13 cellular contexts compared by ENCODE assay signal in the genomic region with DNA sequence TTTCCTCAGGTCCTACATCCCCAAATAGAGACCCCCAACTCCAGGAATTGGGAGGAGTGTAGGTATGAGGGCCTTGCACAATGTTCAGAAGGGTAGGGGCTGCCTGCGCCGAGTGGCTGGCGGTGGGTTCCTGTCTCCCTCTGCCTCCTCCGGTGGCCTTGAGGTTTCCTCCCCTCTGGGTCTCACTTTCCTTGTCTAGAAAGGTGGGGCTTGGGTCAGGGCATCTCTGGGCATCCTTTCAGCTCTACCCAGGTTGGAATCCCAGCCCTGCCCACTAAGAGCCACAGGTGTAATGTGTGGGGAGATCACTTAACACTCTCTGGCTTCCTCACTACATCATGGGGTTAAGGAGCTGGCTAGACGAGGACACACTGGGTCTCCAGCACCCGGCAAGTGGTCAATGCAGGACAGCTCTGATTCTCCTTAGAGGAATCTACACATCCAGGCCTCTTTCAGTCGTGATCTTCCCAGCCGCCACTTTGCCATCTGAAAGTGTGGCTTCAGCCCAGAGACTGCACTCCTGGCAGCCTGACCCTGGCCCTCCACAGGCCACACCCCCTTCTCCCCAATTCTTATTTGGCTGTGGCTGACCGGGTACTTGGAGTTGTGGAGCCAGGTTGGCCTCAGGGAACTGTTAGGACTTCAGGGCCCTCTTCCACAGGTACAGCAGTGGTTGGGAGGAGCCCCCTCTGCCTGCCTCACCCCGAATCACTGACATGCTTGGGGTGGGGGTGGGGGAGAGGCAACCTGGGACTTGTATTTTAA. TPM values are rescaled to one million over a fixed set of nuclear protein-coding genes. Genes with fewer than 3 reads are reported as not detected.
A peak's percentile ranks its signal among the peaks of the same experiment; 100 is the strongest.
DNase-seq lines count a peak whose midpoint lies in the region; ATAC-seq and TF ChIP-seq lines count a peak whose summit lies in the region.
"Had no signal": no experiment of that assay in that cellular context is flagged by ENCODE, and none has a peak within 500 bp of the region (broad histone marks: within the 10 kb centered on the region; RNA-seq: fewer than 3 reads in every experiment).

No MANE protein-coding gene starts in this region.

- H3K27ac ChIP-seq in left ventricle myocardium inferior (replicated peaks) (no peak overlapping the region), left lung (no peak overlapping the region), sigmoid colon (no peak overlapping the region)

- peaks cover 44% of the 10 kb centered on the region for H3K4me1 Mint-ChIP-seq in stimulated activated effector memory CD8-positive, alpha-beta T cell treated with anti-CD3 and anti-CD28 coated beads, Interleukin-12 subunit alpha, Interleukin-12 subunit beta, amount 100 ng/mL, for 72 hours

- H3K36me3 ChIP-seq in left ventricle myocardium inferior, result no peaks in the 10 kb centered on the region
- H3K36me3 ChIP-seq in left lung, result no peaks in the 10 kb centered on the region
- no peaks in the 10 kb centered on the region for H3K36me3 ChIP-seq in sigmoid colon

- WGBS in sigmoid colon, 2 donors, result 81 to 83% methylated on average over 10 of the region's 10 CpGs

- TF ChIP-seq POLR2A in sigmoid colon (IDR thresholded peaks at IDR 0.05), result no peak

- DNase-seq in left ventricle myocardium superior, result no peak
- DNase-seq in left ventricle myocardium inferior, result no peak
- DNase-seq in left lung, result no peak
- peak; percentile 37 for DNase-seq in sigmoid colon
- DNase-seq in stimulated activated effector memory CD8-positive, alpha-beta T cell treated with anti-CD3 and anti-CD28 coated beads, Interleukin-12 subunit alpha, Interleukin-12 subunit beta, amount 100 ng/mL, for 72 hours (ENCODE audit: low spot score in 2 of 2), result no peak
- DNase-seq in SHP77 (lab: John Stamatoyannopoulos, UW), result no peak
- DNase-seq in DMS153 treated with DMSO at 0.1 percent for 48 hours (lab: John Stamatoyannopoulos, UW; ENCODE audit: unreplicated experiment), result no peak
- DNase-seq: C1 segment of cervical spinal cord; CD4-positive, alpha-beta memory T cell; DMS153; DND-41; GF-D8 had no signal

- H3K4me3 Mint-ChIP-seq in stimulated activated effector memory CD8-positive, alpha-beta T cell treated with anti-CD3 and anti-CD28 coated beads, Interleukin-12 subunit alpha, Interleukin-12 subunit beta, amount 100 ng/mL, for 72 hours, result no peak overlapping the region
- H3K4me3 Mint-ChIP-seq: B cell; CD4-positive, alpha-beta memory T cell had no signal

- H3K9me3 Mint-ChIP-seq in stimulated activated effector memory CD8-positive, alpha-beta T cell treated with anti-CD3 and anti-CD28 coated beads, Interleukin-12 subunit alpha, Interleukin-12 subunit beta, amount 100 ng/mL, for 72 hours, result no peaks in the 10 kb centered on the region
- H3K9me3 Mint-ChIP-seq: CD4-positive, alpha-beta memory T cell had no signal

- H3K4me1 ChIP-seq in left ventricle myocardium inferior, result peaks cover 29% of the 10 kb centered on the region
- H3K4me1 ChIP-seq in left lung, result no peaks in the 10 kb centered on the region
- peaks cover 0 to 22% (median 13%) of the 10 kb centered on the region in 4 donors for H3K4me1 ChIP-seq in sigmoid colon

- TF ChIP-seq CTCF in left ventricle myocardium inferior (IDR thresholded peaks at IDR 0.05; ENCODE audit: borderline replicate concordance) (no peak), left lung (IDR thresholded peaks at IDR 0.05) (no peak), sigmoid colon (IDR thresholded peaks at IDR 0.05) (no peak)

- H3K27me3 ChIP-seq in left ventricle myocardium inferior (ENCODE audit: low read depth) (no peaks in the 10 kb centered on the region), left lung (no peaks in the 10 kb centered on the region), sigmoid colon (no peaks in the 10 kb centered on the region)

- H3K36me3 Mint-ChIP-seq in stimulated activated effector memory CD8-positive, alpha-beta T cell treated with anti-CD3 and anti-CD28 coated beads, Interleukin-12 subunit alpha, Interleukin-12 subunit beta, amount 100 ng/mL, for 72 hours, result no peaks in the 10 kb centered on the region

- no peak overlapping the region for H3K4me3 ChIP-seq in left ventricle myocardium inferior
- no peak overlapping the region for H3K4me3 ChIP-seq in left lung
- no peak overlapping the region for H3K4me3 ChIP-seq in sigmoid colon

- intact Hi-C loops in left ventricle myocardium superior (cut with micrococcal nuclease), result no loop called here
- intact Hi-C loops in left ventricle myocardium inferior (cut with micrococcal nuclease), result no loop called here
- intact Hi-C loops in left lung (cut with DNase I), result no loop called here
- intact Hi-C loops in sigmoid colon (cut with DNase I), result no loop called here

- no peaks in the 10 kb centered on the region for H3K9me3 ChIP-seq in left ventricle myocardium inferior (replicated peaks)
- H3K9me3 ChIP-seq in left lung, result no peaks in the 10 kb centered on the region
- H3K9me3 ChIP-seq in sigmoid colon, result no peaks in the 10 kb centered on the region

- ATAC-seq in left ventricle myocardium superior, result peak; percentile 13
- ATAC-seq in left lung, result peak; percentile 34
- no peak for ATAC-seq in stimulated activated effector memory CD8-positive, alpha-beta T cell treated with anti-CD3 and anti-CD28 coated beads, Interleukin-12 subunit alpha, Interleukin-12 subunit beta, amount 100 ng/mL, for 72 hours

- TF ChIP-seq EP300 in sigmoid colon (IDR thresholded peaks at IDR 0.05), result no peak

- no peak overlapping the region for H3K27ac Mint-ChIP-seq in stimulated activated effector memory CD8-positive, alpha-beta T cell treated with anti-CD3 and anti-CD28 coated beads, Interleukin-12 subunit alpha, Interleukin-12 subunit beta, amount 100 ng/mL, for 72 hours
- H3K27ac Mint-ChIP-seq: B cell had no signal

RNA-seq across cellular contexts. Expression of a gene that starts 22.1 kb away (rescaled TPM):
- total RNA-seq in left ventricle myocardium superior (16.9 TPM), left ventricle myocardium inferior (17.2 TPM), left lung (10 to 100 TPM; 13.6 to 13.8 TPM), sigmoid colon (10 to 100 TPM; 12.7 to 23.2 (median 20.7) TPM)
- polyA plus RNA-seq in sigmoid colon, result 1 to 10 TPM in 2 of 3 donors, under 1 TPM in 1; 0.92 to 4.3 (median 1.8) TPM
